16 cellular contexts compared by ENCODE assay signal in the genomic region with DNA sequence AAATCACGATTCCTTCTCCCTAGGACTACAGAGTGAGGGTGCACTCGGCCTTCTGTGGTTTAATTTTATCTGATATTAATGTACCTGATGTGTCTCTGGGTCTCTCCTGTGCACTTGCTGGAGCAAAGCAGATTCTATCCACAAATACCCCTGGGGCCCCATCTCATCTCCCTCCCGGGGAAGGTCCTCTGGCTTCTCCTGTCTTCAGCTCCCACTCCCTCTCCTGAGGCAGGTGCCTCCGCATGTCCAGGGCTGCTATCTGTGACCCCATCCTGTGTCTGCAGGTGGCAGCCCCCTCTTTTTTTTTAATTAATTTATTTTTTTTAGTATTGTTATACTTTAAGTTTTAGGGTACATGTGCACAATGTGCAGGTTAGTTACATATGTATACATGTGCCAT.
"Had no signal": no experiment of that assay in that cellular context is flagged by ENCODE, and none has a peak within 500 bp of the region (broad histone marks: within the 10 kb centered on the region; RNA-seq: fewer than 3 reads in every experiment).

No MANE protein-coding gene starts in this region.

- ATAC-seq: foreskin keratinocyte; mucosa of descending colon; naive thymus-derived CD8-positive, alpha-beta T cell had no signal

- H3K4me3 ChIP-seq: hepatocyte, mucosa of descending colon, ovary, right atrium auricular region, suprapubic skin, thyroid gland, upper lobe of left lung, uterus had no signal

- H3K36me3 ChIP-seq: neutrophil, ovary, right atrium auricular region, suprapubic skin, thyroid gland, upper lobe of left lung, uterus had no signal

- H3K4me3 Mint-ChIP-seq: naive thymus-derived CD8-positive, alpha-beta T cell had no signal

- H3K36me3 Mint-ChIP-seq: naive thymus-derived CD8-positive, alpha-beta T cell had no signal

- H3K9me3 Mint-ChIP-seq: naive thymus-derived CD8-positive, alpha-beta T cell had no signal

- H3K27me3 ChIP-seq: foreskin keratinocyte, ovary, right atrium auricular region, thyroid gland, uterus had no signal

- DNase-seq: dermis blood vessel endothelial cell; erythroblast; foreskin keratinocyte; mucosa of descending colon; naive thymus-derived CD8-positive, alpha-beta T cell; ovary; small intestine; stimulated activated CD4-positive, alpha-beta T cell treated with anti-CD3 and anti-CD28 coated beads, Interleukin-2, amount 100 ng/mL, for 48 hours; stimulated activated naive CD4-positive, alpha-beta T cell treated with Interleukin-2 at 50 U/mL for 16 hours; thyroid gland; upper lobe of left lung; uterus had no signal
